Comparison of ENCODE assay signal across 25 cellular contexts in the genomic region with DNA sequence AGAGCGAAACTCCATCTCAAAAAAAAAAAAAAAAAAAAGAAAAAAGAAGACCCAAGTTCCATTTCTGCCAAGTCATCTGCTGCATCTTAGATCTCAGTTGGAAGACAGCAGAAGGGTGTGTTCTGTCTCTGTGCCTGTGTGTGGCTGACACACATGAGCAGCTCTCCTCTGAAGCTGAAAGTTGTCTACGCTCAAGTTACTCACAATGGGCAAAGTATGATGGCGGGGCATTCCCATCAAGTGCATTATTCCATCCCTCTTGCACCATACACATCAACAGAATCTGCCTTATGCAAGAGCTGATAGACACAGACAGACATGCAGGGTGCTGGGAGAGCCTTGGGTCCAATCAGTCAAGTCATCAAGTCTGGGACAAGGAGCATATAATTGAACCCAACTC.
DNase-seq lines count a peak whose midpoint lies in the region; ATAC-seq, FAIRE-seq and TF ChIP-seq lines count a peak whose summit lies in the region.
"Had no signal": no experiment of that assay in that cellular context is flagged by ENCODE, and none has a peak within 500 bp of the region (broad histone marks: within the 10 kb centered on the region; RNA-seq: fewer than 3 reads in every experiment).

No MANE protein-coding gene starts in this region.

- peak overlapping the region; percentile 57 for H3K27ac Mint-ChIP-seq in neural crest cell (ENCODE audit: unreplicated experiment)
- H3K27ac Mint-ChIP-seq in nephron progenitor cell, result no peak overlapping the region
- H3K27ac Mint-ChIP-seq: activated CD4-positive, alpha-beta T cell treated with anti-CD3 and anti-CD28 coated beads for 36 hours; CD8-positive, alpha-beta T cell; endodermal cell; immature natural killer cell; T-cell; type B pancreatic cell had no signal

- DNase-seq in GM12892 (ENCODE audit: insufficient read length), result no peak
- peak; percentile 36 for DNase-seq in GM20000 (ENCODE audit: low spot score)
- no peak for DNase-seq in neural crest cell (ENCODE audit: low read depth, low spot score)
- DNase-seq in nephron progenitor cell, result no peak
- no peak for DNase-seq in pons (ENCODE audit: low spot score)
- DNase-seq: activated CD4-positive, alpha-beta T cell treated with anti-CD3 and anti-CD28 coated beads for 36 hours; activated CD8-positive, alpha-beta memory T cell treated with anti-CD3 and anti-CD28 coated beads for 24 hours; activated naive CD4-positive, alpha-beta T cell treated with Interleukin-2 at 50 U/mL for 16 hours; activated T-cell treated with anti-CD3 and anti-CD28 coated beads, Interleukin-2, amount 50 U/mL, for 1 hour; CD8-positive, alpha-beta T cell; cortex of kidney; DMS53; endodermal cell; esophagus squamous epithelium; immature natural killer cell; mesendoderm; NCI-H187 treated with DMSO at 0.1 percent for 48 hours; nucleus accumbens; T-cell had no signal

- H3K9me3 Mint-ChIP-seq in neural crest cell, result no peaks in the 10 kb centered on the region
- H3K9me3 Mint-ChIP-seq in nephron progenitor cell, result no peaks in the 10 kb centered on the region
- H3K9me3 Mint-ChIP-seq: CD8-positive, alpha-beta T cell; immature natural killer cell; T-cell had no signal

- no peak for TF ChIP-seq POLR2A in GM12892 (IDR thresholded peaks at IDR 0.05; ENCODE audit: low read depth, low read length)

- TF ChIP-seq CTCF in GM20000 (IDR thresholded peaks at IDR 0.05; ENCODE audit: extremely low read depth, missing control alignments) (no peak), neural crest cell (conservative IDR thresholded peaks at IDR 0.05) (no peak), nephron progenitor cell (IDR thresholded peaks at IDR 0.05) (no peak)

- H3K27me3 Mint-ChIP-seq in neural crest cell (ENCODE audit: low read depth) (peaks cover 9% of the 10 kb centered on the region), nephron progenitor cell (ENCODE audit: low read depth, poor library complexity) (peaks cover 14% of the 10 kb centered on the region)
- H3K27me3 Mint-ChIP-seq: activated CD4-positive, alpha-beta T cell treated with anti-CD3 and anti-CD28 coated beads for 36 hours; T-cell had no signal

- H3K4me3 Mint-ChIP-seq in neural crest cell, result no peak overlapping the region
- no peak overlapping the region for H3K4me3 Mint-ChIP-seq in nephron progenitor cell
- H3K4me3 Mint-ChIP-seq: activated CD4-positive, alpha-beta T cell treated with anti-CD3 and anti-CD28 coated beads for 36 hours; CD8-positive, alpha-beta T cell; endodermal cell; immature natural killer cell; T-cell; type B pancreatic cell had no signal

- FAIRE-seq in GM12892 (lab: Jason Lieb, UNC), result peak; percentile 79
- FAIRE-seq: frontal cortex, G401.6 had no signal

- ATAC-seq in HG02885 (IDR thresholded peaks at IDR 0.05; ENCODE audit: poor library complexity, unreplicated experiment), result peak; percentile 38
- ATAC-seq in GM18873 (IDR thresholded peaks at IDR 0.05; ENCODE audit: low FRiP score, unreplicated experiment), result no peak
- ATAC-seq in GM18870 (IDR thresholded peaks at IDR 0.05; ENCODE audit: unreplicated experiment), result no peak
- ATAC-seq: activated CD4-positive, alpha-beta T cell treated with anti-CD3 and anti-CD28 coated beads for 36 hours; CD8-positive, alpha-beta T cell; T-cell had no signal

- H3K4me1 Mint-ChIP-seq in neural crest cell, result peaks cover 28% of the 10 kb centered on the region
- peaks cover 6% of the 10 kb centered on the region for H3K4me1 Mint-ChIP-seq in nephron progenitor cell

- no peaks in the 10 kb centered on the region for H3K36me3 Mint-ChIP-seq in neural crest cell (ENCODE audit: low read depth)
- no peaks in the 10 kb centered on the region for H3K36me3 Mint-ChIP-seq in nephron progenitor cell (ENCODE audit: low read depth)
- H3K36me3 Mint-ChIP-seq: CD8-positive, alpha-beta T cell; T-cell; type B pancreatic cell had no signal
